In the genomic region with DNA sequence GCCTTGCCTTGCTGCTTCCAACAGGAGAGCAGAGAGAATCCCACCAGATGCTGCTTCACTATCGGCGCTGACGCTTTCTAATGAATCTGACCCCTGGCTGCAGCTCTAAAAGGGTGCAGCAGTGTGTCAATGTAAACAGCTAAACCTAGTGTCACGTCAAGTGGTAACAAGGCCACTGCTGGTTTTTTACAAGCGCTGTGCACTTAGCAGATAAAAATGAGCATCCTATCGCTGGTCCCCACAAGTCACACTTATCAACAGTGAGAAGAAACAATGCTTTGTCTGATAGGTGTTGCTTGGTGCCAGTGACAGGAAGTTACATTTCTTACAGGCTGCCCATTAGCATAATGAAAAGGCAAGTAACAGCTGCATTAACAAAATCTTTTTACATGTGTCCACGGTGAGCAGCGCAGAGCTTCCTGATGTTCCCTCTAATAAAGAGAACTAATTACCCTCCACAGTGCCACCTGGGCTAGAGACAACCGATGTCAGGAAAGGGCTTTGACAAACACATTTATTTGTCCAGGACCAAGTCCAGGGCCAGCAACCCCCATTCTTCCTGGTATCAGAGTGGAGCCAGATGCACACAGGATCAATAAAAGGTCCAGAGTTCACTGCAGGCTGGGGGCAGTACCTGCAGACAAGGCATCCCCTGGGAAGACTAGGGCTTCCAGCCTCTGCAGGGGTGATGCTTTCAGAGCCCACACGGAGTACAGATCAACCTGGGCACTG, we compare ENCODE assay signal across 12 cellular contexts.
DNase-seq lines count a peak whose midpoint lies in the region; ATAC-seq and TF ChIP-seq lines count a peak whose summit lies in the region.
"Had no signal": no experiment of that assay in that cellular context is flagged by ENCODE, and none has a peak within 500 bp of the region (broad histone marks: within the 10 kb centered on the region; RNA-seq: fewer than 3 reads in every experiment).

No MANE protein-coding gene starts in this region.

- peak overlapping the region in 4 of 7 donors; percentile 46 to 73 (median 66) for H3K27ac Mint-ChIP-seq in CD14-positive monocyte
- peak overlapping the region; percentile 93 to 98 (median 94) for H3K27ac Mint-ChIP-seq in immature natural killer cell
- H3K27ac Mint-ChIP-seq: activated T-cell treated with anti-CD3 and anti-CD28 coated beads, Interleukin-2, amount 50 U/mL, for 24 hours had no signal

- H3K4me1 ChIP-seq in Loucy (ENCODE audit: insufficient read depth, low read length, poor library complexity, severe bottlenecking) (peaks cover 25% of the 10 kb centered on the region), aorta (ENCODE audit: control insufficient read depth in 1 of 2, insufficient read depth in 2 of 2, low read length in 2 of 2) (no peaks in the 10 kb centered on the region)

- H3F3A ChIP-seq in Loucy (ENCODE audit: low read depth): no peaks in the 10 kb centered on the region

- peaks cover 54% of the 10 kb centered on the region for H3K4me1 Mint-ChIP-seq in CD14-positive monocyte
- peaks cover 48 to 61% of the 10 kb centered on the region in 2 donors for H3K4me1 Mint-ChIP-seq in immature natural killer cell

- ATAC-seq in aorta (ENCODE audit: low FRiP score) (no peak), GM18909 (IDR thresholded peaks at IDR 0.05; ENCODE audit: poor library complexity, unreplicated experiment) (no peak), GM19023 (IDR thresholded peaks at IDR 0.05; ENCODE audit: unreplicated experiment) (no peak)

- H3K4me2 ChIP-seq in Loucy (ENCODE audit: low read depth, low read length, poor library complexity, severe bottlenecking): peak overlapping the region; percentile 70

- TF ChIP-seq CTCF in CD14-positive monocyte (IDR thresholded peaks at IDR 0.05) (no peak), Loucy (conservative IDR thresholded peaks at IDR 0.05; ENCODE audit: low read length) (no peak)

- H4K20me1 ChIP-seq in Loucy (ENCODE audit: insufficient read depth, low read length, poor library complexity, severe bottlenecking): no peaks in the 10 kb centered on the region

- H3K36me3 ChIP-seq in Loucy (ENCODE audit: insufficient read depth, low read length) (no peaks in the 10 kb centered on the region), aorta (ENCODE audit: control insufficient read depth in 1 of 2, insufficient read depth in 2 of 2, low read length in 1 of 2) (peaks cover 0 to 1% of the 10 kb centered on the region in 2 donors)
- H3K36me3 ChIP-seq: brain microvascular endothelial cell had no signal

- no peak overlapping the region for H3K27ac ChIP-seq in aorta (ENCODE audit: low read depth in 1 of 2, low read length in 2 of 2)
- H3K27ac ChIP-seq: brain microvascular endothelial cell had no signal

- peaks cover 12 to 14% of the 10 kb centered on the region in 2 donors for H3K36me3 Mint-ChIP-seq in CD14-positive monocyte
- H3K36me3 Mint-ChIP-seq in immature natural killer cell: peaks cover 0 to 8% (median 0%) of the 10 kb centered on the region in 3 donors

- intact Hi-C loops in CD14-positive monocyte (cut with micrococcal nuclease): no loop called here
- intact Hi-C loops in aorta (cut with DNase I): no loop called here

- H3K27me3 Mint-ChIP-seq in CD14-positive monocyte (ENCODE audit: low read depth in 3 of 3): no peaks in the 10 kb centered on the region
- peaks cover under 1 to 4% (median 3%) of the 10 kb centered on the region in 3 donors for H3K27me3 Mint-ChIP-seq in immature natural killer cell (ENCODE audit: low read depth in 3 of 3)
- H3K27me3 Mint-ChIP-seq: activated T-cell treated with anti-CD3 and anti-CD28 coated beads, Interleukin-2, amount 50 U/mL, for 24 hours had no signal

- 86 to 87% methylated on average over 10 of the region's 10 CpGs for WGBS in aorta, 2 donors

- peak overlapping the region; percentile 49 for H3K9ac ChIP-seq in Loucy (ENCODE audit: low read depth, low read length, poor library complexity, severe bottlenecking)

- H3K9me3 ChIP-seq in Loucy (ENCODE audit: insufficient read depth, low read depth, low read length): no peaks in the 10 kb centered on the region
- H3K9me3 ChIP-seq in aorta (ENCODE audit: control insufficient read depth, low read length): no peaks in the 10 kb centered on the region

- DNase-seq in CD14-positive monocyte (ENCODE audit: low spot score): no peak
- DNase-seq in OCI-M1 (lab: John Stamatoyannopoulos, UW): peak; percentile 94
- peak; percentile 73 to 81 (median 77) for DNase-seq in immature natural killer cell
- no peak for DNase-seq in aorta
- DNase-seq in SW480 (ENCODE audit: low spot score): no peak
- DNase-seq: activated T-cell treated with anti-CD3 and anti-CD28 coated beads, Interleukin-2, amount 50 U/mL, for 24 hours; brain microvascular endothelial cell; kidney; T-helper 9 cell had no signal

- no peak overlapping the region for H2AFZ ChIP-seq in Loucy (ENCODE audit: low read length)

- no peak overlapping the region for H3K4me3 Mint-ChIP-seq in CD14-positive monocyte
- peak overlapping the region; percentile 82 to 94 (median 87) for H3K4me3 Mint-ChIP-seq in immature natural killer cell
- H3K4me3 Mint-ChIP-seq: activated T-cell treated with anti-CD3 and anti-CD28 coated beads, Interleukin-2, amount 50 U/mL, for 24 hours had no signal

- H3K27me3 ChIP-seq in Loucy (ENCODE audit: insufficient read depth, low read length, poor library complexity, severe bottlenecking) (no peaks in the 10 kb centered on the region), aorta (ENCODE audit: control insufficient read depth in 1 of 2, insufficient read depth in 2 of 2, low read length in 1 of 2) (no peaks in the 10 kb centered on the region)
- H3K27me3 ChIP-seq: brain microvascular endothelial cell had no signal

- no peaks in the 10 kb centered on the region for H3K79me2 ChIP-seq in Loucy (ENCODE audit: insufficient read depth, low read length)

- H3K9me3 Mint-ChIP-seq in CD14-positive monocyte (no peaks in the 10 kb centered on the region), immature natural killer cell (no peaks in the 10 kb centered on the region)
- H3K9me3 Mint-ChIP-seq: activated T-cell treated with anti-CD3 and anti-CD28 coated beads, Interleukin-2, amount 50 U/mL, for 24 hours had no signal

- no peaks in the 10 kb centered on the region for H3K9me2 ChIP-seq in Loucy (replicated peaks; ENCODE audit: low read depth, low read length)

- peak overlapping the region; percentile 46 for H3K4me3 ChIP-seq in Loucy (ENCODE audit: low read length, poor library complexity, severe bottlenecking)
- no peak overlapping the region for H3K4me3 ChIP-seq in aorta (ENCODE audit: low read length in 2 of 2)

Comparison
In these comparisons a context has a peak if more than half of its experiments do, and no peak if none do; other contexts are left out.
1. DNase-seq: peak in OCI-M1 (single experiment) and immature natural killer cell (3 of 3); none in CD14-positive monocyte (single experiment), aorta (0 of 2) and SW480 (single experiment).
2. H3K4me3 Mint-ChIP-seq: peak in immature natural killer cell (5 of 5); none in CD14-positive monocyte (0 of 2).